20 cellular contexts compared by ENCODE assay signal in the genomic region with DNA sequence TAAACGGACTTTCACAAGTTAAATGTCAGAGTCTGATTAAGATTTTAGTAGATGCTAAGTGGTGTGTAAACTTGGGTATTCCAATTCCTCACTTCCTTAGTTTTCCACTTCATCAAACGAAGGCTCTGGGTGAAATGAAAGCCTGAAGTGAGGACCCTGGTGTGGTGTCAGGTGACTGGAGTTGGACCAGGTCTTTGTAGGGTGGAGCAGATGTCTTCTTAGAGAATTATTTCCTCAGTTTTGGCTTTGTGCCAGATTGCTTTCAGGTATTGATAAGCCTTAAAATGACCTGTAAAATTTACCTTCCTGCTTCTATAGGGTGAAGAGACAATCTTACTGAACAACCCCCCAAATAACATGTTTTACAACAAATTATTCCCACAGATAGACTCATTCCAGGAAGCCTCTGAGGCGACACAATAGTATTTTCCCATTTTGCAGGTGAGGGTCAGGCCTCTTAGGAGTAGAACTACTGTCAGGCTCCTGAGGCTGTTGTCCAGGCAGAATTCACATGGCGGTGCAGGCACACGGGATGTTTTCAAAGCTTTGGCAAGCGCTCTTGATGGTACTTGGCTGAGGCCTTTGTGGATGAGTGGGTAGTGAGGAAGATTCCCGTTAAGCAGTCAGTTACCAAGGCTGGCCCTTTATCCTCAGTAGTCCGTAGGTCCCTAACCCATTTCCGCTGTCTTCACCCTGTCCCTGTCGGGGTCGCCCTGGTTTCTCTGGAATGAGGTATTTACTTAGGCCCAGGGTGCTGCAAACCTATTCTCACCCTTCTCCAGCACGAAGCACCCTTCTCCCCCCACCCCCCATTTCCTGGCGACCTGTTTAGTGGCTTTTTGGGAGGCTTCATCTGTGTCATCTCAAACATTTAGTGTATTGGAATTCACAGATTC. TPM values are rescaled to one million over a fixed set of nuclear protein-coding genes. Genes with fewer than 3 reads are reported as not detected.
DNase-seq lines count a peak whose midpoint lies in the region; ATAC-seq and TF ChIP-seq lines count a peak whose summit lies in the region.
"Had no signal": no experiment of that assay in that cellular context is flagged by ENCODE, and none has a peak within 500 bp of the region (broad histone marks: within the 10 kb centered on the region; RNA-seq: fewer than 3 reads in every experiment).

No MANE protein-coding gene starts in this region.

- no peaks in the 10 kb centered on the region for H3K27me3 Mint-ChIP-seq in stimulated activated naive CD8-positive, alpha-beta T cell treated with anti-CD3 and anti-CD28 coated beads, Interleukin-15, Interleukin-2, amounts not matched to agents 100 ng/mL and 50 ng/mL, for 24 hours
- H3K27me3 Mint-ChIP-seq in activated T-helper 17 cell treated with anti-CD3 and anti-CD28 coated beads, Interleukin-2, amount 50 U/mL, for 72 hours = no peaks in the 10 kb centered on the region
- H3K27me3 Mint-ChIP-seq: central memory CD8-positive, alpha-beta T cell had no signal

- H3K4me1 Mint-ChIP-seq in stimulated activated naive CD8-positive, alpha-beta T cell treated with anti-CD3 and anti-CD28 coated beads, Interleukin-15, Interleukin-2, amounts not matched to agents 100 ng/mL and 50 ng/mL, for 24 hours (ENCODE audit: low read depth) = peaks cover 58% of the 10 kb centered on the region
- H3K4me1 Mint-ChIP-seq in activated T-helper 17 cell treated with anti-CD3 and anti-CD28 coated beads, Interleukin-2, amount 50 U/mL, for 72 hours = peaks cover 32% of the 10 kb centered on the region

- TF ChIP-seq EP300 in Ishikawa (IDR thresholded peaks at IDR 0.05; ENCODE audit: borderline replicate concordance) = no peak

- no peak for DNase-seq in stimulated activated naive CD8-positive, alpha-beta T cell treated with anti-CD3 and anti-CD28 coated beads, Interleukin-15, Interleukin-2, amounts not matched to agents 100 U/mL and 50 U/mL, for 24 hours
- no peak for DNase-seq in GDM1 (lab: John Stamatoyannopoulos, UW)
- no peak for DNase-seq in AG08395 (ENCODE audit: low spot score)
- no peak for DNase-seq in HUDEP-2 (lab: John Stamatoyannopoulos, UW; ENCODE audit: unreplicated experiment in 76 of 76)
- DNase-seq: activated CD8-positive, alpha-beta T cell treated with anti-CD3 and anti-CD28 coated beads, Interleukin-2, amount 10 ng/mL, durations not matched to agents 7 days and 5 days; amniotic stem cell; effector CD8-positive, alpha-beta T cell; esophagus squamous epithelium; H9; KBM-7; left colon; NCI-H1092 treated with DMSO at 0.1 percent for 48 hours; NK-92 treated with Interleukin-12 subunit alpha and Interleukin-12 subunit beta, amount 100 ng/mL, for 24 hours had no signal

- H3K9me3 Mint-ChIP-seq in stimulated activated naive CD8-positive, alpha-beta T cell treated with anti-CD3 and anti-CD28 coated beads, Interleukin-15, Interleukin-2, amounts not matched to agents 100 ng/mL and 50 ng/mL, for 24 hours = no peaks in the 10 kb centered on the region
- no peaks in the 10 kb centered on the region for H3K9me3 Mint-ChIP-seq in activated T-helper 17 cell treated with anti-CD3 and anti-CD28 coated beads, Interleukin-2, amount 50 U/mL, for 72 hours
- H3K9me3 Mint-ChIP-seq: activated T-helper 2 cell treated with anti-CD3 and anti-CD28 coated beads, Interferon-gamma antibody, Interleukin-2, Interleukin-4, amounts not matched to agents 10 μg/mL and 5 μg/mL and 100 μg/mL, durations not matched to agents 14 hours and 24 hours and 36 hours; central memory CD8-positive, alpha-beta T cell; H9; neural crest cell had no signal

- peak overlapping the region; percentile 40 for H3K27ac Mint-ChIP-seq in stimulated activated naive CD8-positive, alpha-beta T cell treated with anti-CD3 and anti-CD28 coated beads, Interleukin-15, Interleukin-2, amounts not matched to agents 100 ng/mL and 50 ng/mL, for 24 hours
- peak overlapping the region; percentile 21 for H3K27ac Mint-ChIP-seq in activated T-helper 17 cell treated with anti-CD3 and anti-CD28 coated beads, Interleukin-2, amount 50 U/mL, for 72 hours
- H3K27ac Mint-ChIP-seq: activated CD8-positive, alpha-beta T cell treated with anti-CD3 and anti-CD28 coated beads, Interleukin-2, amount 10 ng/mL, durations not matched to agents 7 days and 5 days; activated T-helper 2 cell treated with anti-CD3 and anti-CD28 coated beads, Interferon-gamma antibody, Interleukin-2, Interleukin-4, amounts not matched to agents 10 μg/mL and 5 μg/mL and 100 μg/mL, durations not matched to agents 14 hours and 24 hours and 36 hours had no signal

- no peak for TF ChIP-seq RAD21 in Ishikawa (IDR thresholded peaks at IDR 0.05; ENCODE audit: low read depth)

- peaks cover 80% of the 10 kb centered on the region for H3K36me3 Mint-ChIP-seq in stimulated activated naive CD8-positive, alpha-beta T cell treated with anti-CD3 and anti-CD28 coated beads, Interleukin-15, Interleukin-2, amounts not matched to agents 100 ng/mL and 50 ng/mL, for 24 hours (ENCODE audit: low read depth)
- peaks cover 88% of the 10 kb centered on the region for H3K36me3 Mint-ChIP-seq in activated T-helper 17 cell treated with anti-CD3 and anti-CD28 coated beads, Interleukin-2, amount 50 U/mL, for 72 hours (ENCODE audit: low read depth)

- no peak overlapping the region for H3K4me3 Mint-ChIP-seq in stimulated activated naive CD8-positive, alpha-beta T cell treated with anti-CD3 and anti-CD28 coated beads, Interleukin-15, Interleukin-2, amounts not matched to agents 100 ng/mL and 50 ng/mL, for 24 hours
- no peak overlapping the region for H3K4me3 Mint-ChIP-seq in activated T-helper 17 cell treated with anti-CD3 and anti-CD28 coated beads, Interleukin-2, amount 50 U/mL, for 72 hours
- H3K4me3 Mint-ChIP-seq: activated CD8-positive, alpha-beta T cell treated with anti-CD3 and anti-CD28 coated beads, Interleukin-2, amount 10 ng/mL, durations not matched to agents 7 days and 5 days; central memory CD8-positive, alpha-beta T cell; H9; neural crest cell had no signal

- no peak for ATAC-seq in stimulated activated naive CD8-positive, alpha-beta T cell treated with anti-CD3 and anti-CD28 coated beads, Interleukin-15, Interleukin-2, amounts not matched to agents 100 U/mL and 50 U/mL, for 24 hours
- no peak for ATAC-seq in activated T-helper 17 cell treated with anti-CD3 and anti-CD28 coated beads, Interleukin-2, amount 50 U/mL, for 72 hours (replicated peaks)
- ATAC-seq: activated CD8-positive, alpha-beta T cell treated with anti-CD3 and anti-CD28 coated beads, Interleukin-2, amount 10 ng/mL, durations not matched to agents 7 days and 5 days; left colon had no signal

TF ChIP-seq in Ishikawa, 13 proteins besides CTCF, POLR2A, EP300 and RAD21:
- TF ChIP-seq TCF12 (IDR thresholded peaks at IDR 0.05; ENCODE audit: low read depth) (no peak), NFIC (IDR thresholded peaks at IDR 0.05) (peak; percentile 78), FOXM1 (IDR thresholded peaks at IDR 0.05; ENCODE audit: borderline replicate concordance, low read depth) (no peak)

RNA-seq across cellular contexts. Expression of a gene that starts 6.6 kb away (rescaled TPM):
- 1,000 to 10,000 TPM; 1,635 to 1,848 TPM for total RNA-seq in activated T-helper 17 cell treated with anti-CD3 and anti-CD28 coated beads, Interleukin-2, amount 50 U/mL, for 72 hours

RNA-seq across cellular contexts. Expression of a gene that starts 13.3 kb away (rescaled TPM):
- total RNA-seq in activated T-helper 17 cell treated with anti-CD3 and anti-CD28 coated beads, Interleukin-2, amount 50 U/mL, for 72 hours = under 1 TPM in 1 of 2 donors, not detected in 1; 0.54 TPM
- total RNA-seq: activated CD8-positive, alpha-beta T cell treated with anti-CD3 and anti-CD28 coated beads, Interleukin-2, amount 10 ng/mL, durations not matched to agents 7 days and 5 days; activated T-helper 2 cell treated with anti-CD3 and anti-CD28 coated beads, Interferon-gamma antibody, Interleukin-2, Interleukin-4, amounts not matched to agents 10 μg/mL and 5 μg/mL and 100 μg/mL, durations not matched to agents 14 hours and 24 hours and 36 hours; mononuclear cell; neural crest cell had no signal

RNA-seq across cellular contexts. Expression of a gene that starts 23.5 kb away (rescaled TPM):
- 10 to 100 TPM; 10.3 to 31.7 TPM for total RNA-seq in activated T-helper 17 cell treated with anti-CD3 and anti-CD28 coated beads, Interleukin-2, amount 50 U/mL, for 72 hours
